ENCODE assay signal across 10 cellular contexts in genomic region chr16:78505544-78506371, GRCh38.
DNase-seq lines count a peak whose midpoint lies in the region; ATAC-seq and TF ChIP-seq lines count a peak whose summit lies in the region.
"Had no signal": no experiment of that assay in that cellular context is flagged by ENCODE, and none has a peak within 500 bp of the region (broad histone marks: within the 10 kb centered on the region; RNA-seq: fewer than 3 reads in every experiment).

No MANE protein-coding gene starts in this region.

- intact Hi-C loops in heart left ventricle (cut with DNase I) = loop anchor here (2.0 to 10.0 kb wide), 8 partner anchors 179 to 1579 kb away; partner anchors contain the start of gene MAF (in 3 of the 10)
- intact Hi-C loops in PC-3 (cut with micrococcal nuclease) = no loop called here

- DNase-seq in AG09319 (ENCODE audit: extremely low read depth, low read depth) (no peak), heart left ventricle (peak; percentile 68 to 82 (median 77)), omental fat pad (ENCODE audit: low spot score) (peak; percentile 44), PC-3 (no peak), WERI-Rb-1 (no peak)
- no peak for DNase-seq in activated CD4-positive, alpha-beta T cell treated with anti-CD3 and anti-CD28 coated beads, Interleukin-2, amount 50 U/mL, for 4 hours
- no peak for DNase-seq in stimulated activated effector memory CD8-positive, alpha-beta T cell treated with anti-CD3 and anti-CD28 coated beads, Interleukin-12 subunit alpha, Interleukin-12 subunit beta, amount 100 ng/mL, for 72 hours (ENCODE audit: low spot score in 2 of 2)
- DNase-seq: NCI-H524 treated with DMSO at 0.1 percent for 48 hours had no signal

- H3K4me2 ChIP-seq in PC-3 (ENCODE audit: low read length) = no peak overlapping the region

- peak; percentile 27 for TF ChIP-seq CTCF in AG09319 (IDR thresholded peaks at IDR 0.05; ENCODE audit: low read depth, low read length)
- TF ChIP-seq CTCF in heart left ventricle (IDR thresholded peaks at IDR 0.05) = peak; percentile 14 to 55 (median 30)
- TF ChIP-seq CTCF in omental fat pad (IDR thresholded peaks at IDR 0.05) = no peak
- no peak for TF ChIP-seq CTCF in PC-3 (conservative IDR thresholded peaks at IDR 0.05; ENCODE audit: low read depth, low read length)
- no peak for TF ChIP-seq CTCF in WERI-Rb-1 (IDR thresholded peaks at IDR 0.05; ENCODE audit: low read depth, low read length)

- H3K27ac Mint-ChIP-seq in stimulated activated effector memory CD8-positive, alpha-beta T cell treated with anti-CD3 and anti-CD28 coated beads, Interleukin-12 subunit alpha, Interleukin-12 subunit beta, amount 100 ng/mL, for 72 hours = no peak overlapping the region

- no peak overlapping the region for H2AFZ ChIP-seq in PC-3 (ENCODE audit: low read length)

- no peaks in the 10 kb centered on the region for H3F3A ChIP-seq in PC-3 (ENCODE audit: low read length, unreplicated experiment)

- no peak overlapping the region for H3K4me3 Mint-ChIP-seq in stimulated activated effector memory CD8-positive, alpha-beta T cell treated with anti-CD3 and anti-CD28 coated beads, Interleukin-12 subunit alpha, Interleukin-12 subunit beta, amount 100 ng/mL, for 72 hours

- H3K9me3 Mint-ChIP-seq in stimulated activated effector memory CD8-positive, alpha-beta T cell treated with anti-CD3 and anti-CD28 coated beads, Interleukin-12 subunit alpha, Interleukin-12 subunit beta, amount 100 ng/mL, for 72 hours = no peaks in the 10 kb centered on the region

- H3K36me3 ChIP-seq in heart left ventricle = no peaks in the 10 kb centered on the region
- H3K36me3 ChIP-seq in PC-3 (ENCODE audit: low read depth, low read length) = no peaks in the 10 kb centered on the region; the same call in 1 of the 2 replicates
- H3K36me3 ChIP-seq in WERI-Rb-1 = no peaks in the 10 kb centered on the region

- CTCF ChIA-PET in PC-3 (lab: Charles Lee) = no interaction called here

- H3K27me3 ChIP-seq in heart left ventricle = no peaks in the 10 kb centered on the region
- H3K27me3 ChIP-seq in PC-3 (ENCODE audit: low read length) = no peaks in the 10 kb centered on the region
- no peaks in the 10 kb centered on the region for H3K27me3 ChIP-seq in WERI-Rb-1 (ENCODE audit: insufficient read depth, low read depth, severe bottlenecking)

- H3K36me3 Mint-ChIP-seq in stimulated activated effector memory CD8-positive, alpha-beta T cell treated with anti-CD3 and anti-CD28 coated beads, Interleukin-12 subunit alpha, Interleukin-12 subunit beta, amount 100 ng/mL, for 72 hours = no peaks in the 10 kb centered on the region

- POLR2A ChIA-PET in PC-3 (lab: Charles Lee; ENCODE audit: unreplicated experiment) = no interaction called here

- WGBS in adipose tissue, 3 donors = 39 to 75% (median 49%) methylated on average over 23 of the region's 23 CpGs
- WGBS in heart left ventricle, 4 donors = 49 to 66% (median 61%) methylated on average over 21 to 23 of the region's 23 CpGs

- BruUV-seq in PC-3 (replicated peaks; lab: Mats Ljungman, UMichigan) = no TSS peak

- H3K79me2 ChIP-seq in PC-3 (ENCODE audit: low read length) = no peaks in the 10 kb centered on the region

- H4K20me1 ChIP-seq in PC-3 (ENCODE audit: low read length) = no peaks in the 10 kb centered on the region

- no peaks in the 10 kb centered on the region for H3K9me3 ChIP-seq in heart left ventricle
- H3K9me3 ChIP-seq in PC-3 (ENCODE audit: low read length) = no peaks in the 10 kb centered on the region
- H3K9me3 ChIP-seq in WERI-Rb-1 (ENCODE audit: severe bottlenecking) = no peaks in the 10 kb centered on the region

- peak; percentile 86 to 94 (median 92) for ATAC-seq in heart left ventricle
- ATAC-seq in omental fat pad (ENCODE audit: low FRiP score) = peak; percentile 77
- ATAC-seq in PC-3 = no peak
- ATAC-seq in stimulated activated effector memory CD8-positive, alpha-beta T cell treated with anti-CD3 and anti-CD28 coated beads, Interleukin-12 subunit alpha, Interleukin-12 subunit beta, amount 100 ng/mL, for 72 hours = no peak

- no peak overlapping the region for H3K9ac ChIP-seq in PC-3 (ENCODE audit: low read length)

- H3K9me2 ChIP-seq in PC-3 (replicated peaks; ENCODE audit: low read length) = no peaks in the 10 kb centered on the region

- peak overlapping the region; percentile 25 for H3K27ac ChIP-seq in adipose tissue (ENCODE audit: low read depth, low read length)
- peak overlapping the region in 10 of 12 donors; percentile 52 to 73 (median 61) for H3K27ac ChIP-seq in heart left ventricle
- H3K27ac ChIP-seq in PC-3 (ENCODE audit: low read length) = no peak overlapping the region
- H3K27ac ChIP-seq in WERI-Rb-1 = no peak overlapping the region
- H3K27ac ChIP-seq: C4-2B had no signal

- no peak for TF ChIP-seq POLR2A in heart left ventricle (IDR thresholded peaks at IDR 0.05)

- H3K4me1 Mint-ChIP-seq in stimulated activated effector memory CD8-positive, alpha-beta T cell treated with anti-CD3 and anti-CD28 coated beads, Interleukin-12 subunit alpha, Interleukin-12 subunit beta, amount 100 ng/mL, for 72 hours = no peaks in the 10 kb centered on the region

- peak overlapping the region in 8 of 12 donors; percentile 1 to 44 (median 34) for H3K4me3 ChIP-seq in heart left ventricle
- no peak overlapping the region for H3K4me3 ChIP-seq in PC-3 (ENCODE audit: low read length)
- H3K4me3 ChIP-seq in WERI-Rb-1 (ENCODE audit: low read depth, low read length) = no peak overlapping the region

- H3K4me1 ChIP-seq in heart left ventricle (peaks cover 0 to 36% (median 10%) of the 10 kb centered on the region in 12 donors), PC-3 (ENCODE audit: insufficient read depth, low read length) (no peaks in the 10 kb centered on the region)

Comparison
In these comparisons a context has a peak if more than half of its experiments do, and no peak if none do; other contexts are left out.
1. DNase-seq: peak in heart left ventricle (5 of 5) and omental fat pad (single experiment); none in AG09319 (single experiment), PC-3 (single experiment), activated CD4-positive, alpha-beta T cell treated with anti-CD3 and anti-CD28 coated beads, Interleukin-2, amount 50 U/mL, for 4 hours (0 of 2), stimulated activated effector memory CD8-positive, alpha-beta T cell treated with anti-CD3 and anti-CD28 coated beads, Interleukin-12 subunit alpha, Interleukin-12 subunit beta, amount 100 ng/mL, for 72 hours (0 of 2) and WERI-Rb-1 (single experiment).
2. CTCF ChIP-seq: peak in AG09319 (single experiment) and heart left ventricle (12 of 12); none in omental fat pad (0 of 3), PC-3 (single experiment) and WERI-Rb-1 (single experiment).
3. H3K27ac ChIP-seq: peak in adipose tissue (single experiment) and heart left ventricle (10 of 12); none in PC-3 (single experiment) and WERI-Rb-1 (single experiment).
4. ATAC-seq: peak in heart left ventricle (4 of 4) and omental fat pad (single experiment); none in PC-3 (single experiment) and stimulated activated effector memory CD8-positive, alpha-beta T cell treated with anti-CD3 and anti-CD28 coated beads, Interleukin-12 subunit alpha, Interleukin-12 subunit beta, amount 100 ng/mL, for 72 hours (single experiment).
5. H3K4me3 ChIP-seq: peak in heart left ventricle (8 of 12); none in PC-3 (single experiment) and WERI-Rb-1 (single experiment).